ENCODE assay signal across 1 cellular context in genomic region chr11:119052163-119052814, GRCh38.
TF ChIP-seq lines count a peak whose summit lies in the region.

No MANE protein-coding gene starts in this region.

TF ChIP-seq in GM12878, 131 proteins besides CTCF, POLR2A, EP300 and RAD21 (continued from another document):
- TF ChIP-seq BCLAF1 (IDR thresholded peaks at IDR 0.05) (no peak), PAX8 (IDR thresholded peaks at IDR 0.05) (no peak), ZNF592 (IDR thresholded peaks at IDR 0.05) (no peak), FOS (IDR thresholded peaks at IDR 0.05; ENCODE audit: borderline replicate concordance, extremely low read depth, insufficient read length) (no peak), NR2F1 (conservative IDR thresholded peaks at IDR 0.05) (no peak), SKIL (IDR thresholded peaks at IDR 0.05; ENCODE audit: low read depth, poor library complexity, severe bottlenecking) (no peak)
